In the genomic region with DNA sequence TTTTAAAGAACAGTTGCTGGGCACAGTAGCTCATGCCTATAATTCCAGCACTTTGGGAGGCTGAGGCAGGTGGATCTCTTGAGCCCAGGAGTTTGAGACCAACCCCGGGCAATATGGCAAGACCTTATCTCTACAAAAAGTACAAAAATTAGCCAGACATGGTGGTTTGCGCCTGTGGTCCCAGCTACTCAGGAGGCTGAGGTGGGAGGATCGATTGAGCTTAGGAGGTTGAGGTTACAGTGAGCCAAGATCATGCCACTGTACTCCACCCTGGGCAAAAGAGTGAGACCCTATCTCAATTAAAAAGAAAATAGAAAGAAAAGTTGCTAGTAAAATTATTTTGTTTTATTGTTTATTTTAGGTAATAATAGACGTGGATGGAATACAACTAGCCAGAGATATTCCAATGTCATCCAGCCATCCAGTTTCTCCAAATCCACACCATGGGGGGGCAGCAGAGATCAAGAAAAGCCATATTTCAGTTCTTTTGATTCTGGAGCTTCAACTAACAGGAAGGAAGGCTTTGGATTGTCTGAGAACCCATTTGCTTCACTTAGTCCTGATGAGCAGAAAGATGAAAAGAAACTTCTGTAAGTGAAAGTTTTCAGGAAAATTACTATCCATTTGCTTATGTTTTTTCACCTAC, we compare ENCODE assay signal across 8 cellular contexts. TPM values are rescaled to one million over a fixed set of nuclear protein-coding genes. Genes with fewer than 3 reads are reported as not detected.
DNase-seq lines count a peak whose midpoint lies in the region; ATAC-seq, FAIRE-seq and TF ChIP-seq lines count a peak whose summit lies in the region.

No MANE protein-coding gene starts in this region.

- H3K9me3 ChIP-seq in Loucy (ENCODE audit: insufficient read depth, low read depth, low read length), result no peaks in the 10 kb centered on the region
- no peaks in the 10 kb centered on the region for H3K9me3 ChIP-seq in CD8-positive, alpha-beta T cell (ENCODE audit: low read length)

- H3K4me3 ChIP-seq in Loucy (ENCODE audit: low read length, poor library complexity, severe bottlenecking), result peak overlapping the region; percentile 96
- H3K4me3 ChIP-seq in CD8-positive, alpha-beta T cell (ENCODE audit: low read depth, low read length), result no peak overlapping the region

- H3K79me2 ChIP-seq in Loucy (ENCODE audit: insufficient read depth, low read length), result peaks cover 77% of the 10 kb centered on the region

- 0 out of 2 replicates have a peak, but pooled peaks cover 2% of the 10 kb centered on the region for H3F3A ChIP-seq in Loucy (ENCODE audit: low read depth)

- TF ChIP-seq CTCF in Loucy (conservative IDR thresholded peaks at IDR 0.05; ENCODE audit: low read length) (peak; percentile 62), VCaP (conservative IDR thresholded peaks at IDR 0.05) (peak; percentile 67)
- TF ChIP-seq CTCF in CD8-positive, alpha-beta T cell (IDR thresholded peaks at IDR 0.05), result no peak

- H3K27me3 ChIP-seq in Loucy (ENCODE audit: insufficient read depth, low read length, poor library complexity, severe bottlenecking), result no peaks in the 10 kb centered on the region
- no peaks in the 10 kb centered on the region for H3K27me3 ChIP-seq in CD8-positive, alpha-beta T cell (ENCODE audit: insufficient read depth, low read length)

- peak; percentile 24 for ATAC-seq in left ventricle myocardium superior
- ATAC-seq in CD8-positive, alpha-beta T cell, result no peak

- H3K9me2 ChIP-seq in Loucy (replicated peaks; ENCODE audit: low read depth, low read length), result no peaks in the 10 kb centered on the region

- H3K36me3 Mint-ChIP-seq in CD8-positive, alpha-beta T cell, result peaks cover 43% of the 10 kb centered on the region

- H3K36me3 ChIP-seq in Loucy (ENCODE audit: insufficient read depth, low read length), result peaks cover 23% of the 10 kb centered on the region; the same call in 1 of the 2 replicates
- peaks cover 10% of the 10 kb centered on the region for H3K36me3 ChIP-seq in CD8-positive, alpha-beta T cell (ENCODE audit: insufficient read depth, low read length)

- H3K9ac ChIP-seq in Loucy (ENCODE audit: low read depth, low read length, poor library complexity, severe bottlenecking), result peak overlapping the region; percentile 92

- H3K27me3 Mint-ChIP-seq in CD8-positive, alpha-beta T cell (ENCODE audit: low read depth), result no peaks in the 10 kb centered on the region

- POLR2A ChIA-PET in CD8-positive, alpha-beta T cell (lab: Charles Lee), result interaction anchor here (0.5 kb wide), 1 partner anchor 9 kb away, joined by 4 read pairs; no protein-coding TSS in a partner anchor

- DNase-seq in NOMO-1 treated with DMSO at 0.1 percent for 48 hours (lab: John Stamatoyannopoulos, UW; ENCODE audit: unreplicated experiment) (peak; percentile 32), NOMO-1 treated with dmso at 0.1 percent for 144 hours (lab: John Stamatoyannopoulos, UW; ENCODE audit: unreplicated experiment) (no peak), left ventricle myocardium superior (no peak), GM12892 (ENCODE audit: insufficient read length) (no peak), occipital lobe (lab: John Stamatoyannopoulos, UW) (no peak)
- no peak for DNase-seq in CD8-positive, alpha-beta T cell

- H3K27ac Mint-ChIP-seq in CD8-positive, alpha-beta T cell, result no peak overlapping the region

- H3K4me1 Mint-ChIP-seq in CD8-positive, alpha-beta T cell (ENCODE audit: low read depth), result peaks cover 43% of the 10 kb centered on the region

- CTCF ChIA-PET in CD8-positive, alpha-beta T cell (lab: Charles Lee), result interaction anchor here (0.9 to 1.4 kb wide), 3 partner anchors 8 to 88 kb away, joined by 3 read pairs; no protein-coding TSS in a partner anchor

- intact Hi-C loops in left ventricle myocardium superior (cut with micrococcal nuclease), result loop anchor here (10.0 kb wide), 1 partner anchor 80 kb away; a partner anchor contains a TSS
- intact Hi-C loops in CD8-positive, alpha-beta T cell (cut with DNase I, micrococcal nuclease), result loop anchor here (5.0 to 10.0 kb wide), 8 partner anchors 333 to 1940 kb away; a partner anchor contains a TSS

- no peak overlapping the region for H3K27ac ChIP-seq in VCaP
- no peak overlapping the region for H3K27ac ChIP-seq in CD8-positive, alpha-beta T cell (ENCODE audit: low read depth, low read length)

- no peaks in the 10 kb centered on the region for H3K9me3 Mint-ChIP-seq in CD8-positive, alpha-beta T cell

- H3K4me1 ChIP-seq in Loucy (ENCODE audit: insufficient read depth, low read length, poor library complexity, severe bottlenecking), result peaks cover 54% of the 10 kb centered on the region
- H3K4me1 ChIP-seq in CD8-positive, alpha-beta T cell (ENCODE audit: insufficient read depth, low read length), result peaks cover 30% of the 10 kb centered on the region

- TF ChIP-seq POLR2A in GM12892 (IDR thresholded peaks at IDR 0.05; ENCODE audit: low read depth, low read length), result no peak

- H3K4me3 Mint-ChIP-seq in CD8-positive, alpha-beta T cell, result no peak overlapping the region

- peak overlapping the region; percentile 93 for H3K4me2 ChIP-seq in Loucy (ENCODE audit: low read depth, low read length, poor library complexity, severe bottlenecking)

- H4K20me1 ChIP-seq in Loucy (ENCODE audit: insufficient read depth, low read length, poor library complexity, severe bottlenecking), result peaks cover 60% of the 10 kb centered on the region

- no peak overlapping the region for H2AFZ ChIP-seq in Loucy (ENCODE audit: low read length)

- no peak for FAIRE-seq in GM12892 (lab: Jason Lieb, UNC)

RNA-seq across cellular contexts. Expression of a gene that starts 3.0 kb away (rescaled TPM):
- total RNA-seq in left ventricle myocardium superior, result 26.6 TPM
- 54.3 TPM for polyA plus RNA-seq in GM12892 (2012; ENCODE audit: missing spikeins)
- total RNA-seq in CD8-positive, alpha-beta T cell, result 10 to 100 TPM; 17.3 to 20.4 TPM
- 63.6 TPM for total RNA-seq in occipital lobe
